1 cellular context compared by ENCODE assay signal in the genomic region with DNA sequence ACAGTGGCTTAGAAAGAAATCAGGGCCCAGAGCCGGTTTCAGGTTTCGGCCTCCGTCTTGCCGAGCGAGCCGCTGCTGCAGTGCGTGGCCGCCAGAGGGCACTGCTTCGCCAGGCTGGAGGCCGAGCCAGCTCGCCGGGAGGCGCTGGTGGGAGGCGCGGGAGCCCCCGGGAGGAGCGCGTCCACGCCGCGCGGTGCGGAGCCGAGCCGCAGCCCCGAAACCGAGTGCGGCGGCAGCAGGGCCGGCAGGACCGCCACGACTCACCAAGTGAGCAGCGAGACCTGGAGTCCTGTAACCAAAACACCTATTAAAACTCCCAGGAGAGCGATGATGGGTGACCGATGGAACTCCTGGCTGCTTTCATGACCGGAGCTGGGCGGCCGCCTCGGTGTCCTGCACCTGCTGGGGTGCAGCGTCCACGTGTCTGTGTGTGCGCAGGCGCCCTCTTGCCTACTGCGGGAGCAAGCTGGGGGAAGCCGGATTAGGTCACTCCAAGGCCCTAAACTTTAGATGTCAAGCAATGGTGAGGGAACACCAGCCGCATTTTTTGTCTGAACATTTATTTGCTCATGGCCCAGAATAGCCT.
TF ChIP-seq lines count a peak whose summit lies in the region.

No MANE protein-coding gene starts in this region.

TF ChIP-seq in GM12878, 131 proteins besides CTCF, POLR2A, EP300 and RAD21 (continued from another document and continues in another):
- TF ChIP-seq HDGF (IDR thresholded peaks at IDR 0.05), result no peak
- TF ChIP-seq GATAD2B (conservative IDR thresholded peaks at IDR 0.05; ENCODE audit: low read depth), result peak; percentile 67
- TF ChIP-seq BCLAF1 (IDR thresholded peaks at IDR 0.05), result 0 out of 2 replicates have a peak, but pooled peaks have one; percentile 23
- TF ChIP-seq ZSCAN29 (IDR thresholded peaks at IDR 0.05), result 0 out of 2 replicates have a peak, but pooled peaks have one; percentile 37
- TF ChIP-seq HDAC6 (IDR thresholded peaks at IDR 0.05; ENCODE audit: unreplicated experiment), result no peak
- peak; percentile 71 for TF ChIP-seq YY1 (IDR thresholded peaks at IDR 0.05; ENCODE audit: low read depth, low read length)
- no peak for TF ChIP-seq ZNF384 (IDR thresholded peaks at IDR 0.05; ENCODE audit: borderline replicate concordance, low read depth, low read length)
- no peak for TF ChIP-seq FOS (IDR thresholded peaks at IDR 0.05; ENCODE audit: borderline replicate concordance, extremely low read depth, insufficient read length)
- no peak for TF ChIP-seq SRF (IDR thresholded peaks at IDR 0.05; ENCODE audit: low read depth in 2 of 2, low read length in 2 of 2)
- TF ChIP-seq CBFB (IDR thresholded peaks at IDR 0.05; ENCODE audit: low read depth), result no peak
- no peak for TF ChIP-seq PRDM15 (CRISPR knock-in tag; IDR thresholded peaks at IDR 0.05)
- peak; percentile 55; the same call in 1 of the 2 replicates for TF ChIP-seq DPF2 (IDR thresholded peaks at IDR 0.05)
- no peak for TF ChIP-seq MXI1 (IDR thresholded peaks at IDR 0.05; ENCODE audit: low read depth, low read length)
- peak; percentile 26 for TF ChIP-seq MEF2B (IDR thresholded peaks at IDR 0.05; ENCODE audit: partially characterized antibody, poor library complexity, severe bottlenecking)
- no peak for TF ChIP-seq IKZF2 (IDR thresholded peaks at IDR 0.05)
- TF ChIP-seq RCOR1 (conservative IDR thresholded peaks at IDR 0.05; ENCODE audit: low read depth, low read length), result no peak
- no peak for TF ChIP-seq CHD2 (IDR thresholded peaks at IDR 0.05; ENCODE audit: borderline replicate concordance, low read depth, low read length)
- TF ChIP-seq ETV6 (conservative IDR thresholded peaks at IDR 0.05 in 1 of 2, IDR thresholded peaks at IDR 0.05 in 1 of 2; ENCODE audit: borderline replicate concordance in 1 of 2, low read depth in 1 of 2), result no peak
- TF ChIP-seq PBX3 (IDR thresholded peaks at IDR 0.05; ENCODE audit: insufficient replicate concordance, low read depth, low read length), result no peak
- no peak for TF ChIP-seq POLR2AphosphoS5 (IDR thresholded peaks at IDR 0.05; ENCODE audit: low read length)
- no peak for TF ChIP-seq ZBTB33 (IDR thresholded peaks at IDR 0.05)
- no peak for TF ChIP-seq CHD4 (IDR thresholded peaks at IDR 0.05)
- TF ChIP-seq, protein P1, sequence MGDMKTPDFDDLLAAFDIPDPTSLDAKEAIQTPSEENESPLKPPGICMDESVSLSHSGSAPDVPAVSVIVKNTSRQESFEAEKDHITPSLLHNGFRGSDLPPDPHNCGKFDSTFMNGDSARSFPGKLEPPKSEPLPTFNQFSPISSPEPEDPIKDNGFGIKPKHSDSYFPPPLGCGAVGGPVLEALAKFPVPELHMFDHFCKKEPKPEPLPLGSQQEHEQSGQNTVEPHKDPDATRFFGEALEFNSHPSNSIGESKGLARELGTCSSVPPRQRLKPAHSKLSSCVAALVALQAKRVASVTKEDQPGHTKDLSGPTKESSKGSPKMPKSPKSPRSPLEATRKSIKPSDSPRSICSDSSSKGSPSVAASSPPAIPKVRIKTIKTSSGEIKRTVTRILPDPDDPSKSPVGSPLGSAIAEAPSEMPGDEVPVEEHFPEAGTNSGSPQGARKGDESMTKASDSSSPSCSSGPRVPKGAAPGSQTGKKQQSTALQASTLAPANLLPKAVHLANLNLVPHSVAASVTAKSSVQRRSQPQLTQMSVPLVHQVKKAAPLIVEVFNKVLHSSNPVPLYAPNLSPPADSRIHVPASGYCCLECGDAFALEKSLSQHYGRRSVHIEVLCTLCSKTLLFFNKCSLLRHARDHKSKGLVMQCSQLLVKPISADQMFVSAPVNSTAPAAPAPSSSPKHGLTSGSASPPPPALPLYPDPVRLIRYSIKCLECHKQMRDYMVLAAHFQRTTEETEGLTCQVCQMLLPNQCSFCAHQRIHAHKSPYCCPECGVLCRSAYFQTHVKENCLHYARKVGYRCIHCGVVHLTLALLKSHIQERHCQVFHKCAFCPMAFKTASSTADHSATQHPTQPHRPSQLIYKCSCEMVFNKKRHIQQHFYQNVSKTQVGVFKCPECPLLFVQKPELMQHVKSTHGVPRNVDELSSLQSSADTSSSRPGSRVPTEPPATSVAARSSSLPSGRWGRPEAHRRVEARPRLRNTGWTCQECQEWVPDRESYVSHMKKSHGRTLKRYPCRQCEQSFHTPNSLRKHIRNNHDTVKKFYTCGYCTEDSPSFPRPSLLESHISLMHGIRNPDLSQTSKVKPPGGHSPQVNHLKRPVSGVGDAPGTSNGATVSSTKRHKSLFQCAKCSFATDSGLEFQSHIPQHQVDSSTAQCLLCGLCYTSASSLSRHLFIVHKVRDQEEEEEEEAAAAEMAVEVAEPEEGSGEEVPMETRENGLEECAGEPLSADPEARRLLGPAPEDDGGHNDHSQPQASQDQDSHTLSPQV (IDR thresholded peaks at IDR 0.05), result peak; percentile 68; the same call in 1 of the 2 replicates
- TF ChIP-seq ZNF24 (IDR thresholded peaks at IDR 0.05), result no peak
- peak; percentile 78; the same call in 1 of the 2 replicates for TF ChIP-seq SMARCA5 (IDR thresholded peaks at IDR 0.05)
- TF ChIP-seq JUNB (IDR thresholded peaks at IDR 0.05), result no peak
- TF ChIP-seq NRF1 (conservative IDR thresholded peaks at IDR 0.05; ENCODE audit: low read depth, low read length), result no peak
- peak in 1 of 2 experiments; percentile 30; a peak in 1 of 4 replicates for TF ChIP-seq BHLHE40 (IDR thresholded peaks at IDR 0.05; ENCODE audit: borderline replicate concordance in 1 of 2, low read depth in 2 of 2, low read length in 1 of 2)
- peak; percentile 69 for TF ChIP-seq IKZF1 (conservative IDR thresholded peaks at IDR 0.05)
- no peak for TF ChIP-seq IRF4 (IDR thresholded peaks at IDR 0.05; ENCODE audit: low read depth, low read length)
- TF ChIP-seq NR2F1 (conservative IDR thresholded peaks at IDR 0.05), result 0 out of 2 replicates have a peak, but pooled peaks have one; percentile 29
- TF ChIP-seq MYC (IDR thresholded peaks at IDR 0.05; ENCODE audit: insufficient read depth, insufficient read length, insufficient replicate concordance, low read length, severe bottlenecking), result no peak
- TF ChIP-seq, protein P2, sequence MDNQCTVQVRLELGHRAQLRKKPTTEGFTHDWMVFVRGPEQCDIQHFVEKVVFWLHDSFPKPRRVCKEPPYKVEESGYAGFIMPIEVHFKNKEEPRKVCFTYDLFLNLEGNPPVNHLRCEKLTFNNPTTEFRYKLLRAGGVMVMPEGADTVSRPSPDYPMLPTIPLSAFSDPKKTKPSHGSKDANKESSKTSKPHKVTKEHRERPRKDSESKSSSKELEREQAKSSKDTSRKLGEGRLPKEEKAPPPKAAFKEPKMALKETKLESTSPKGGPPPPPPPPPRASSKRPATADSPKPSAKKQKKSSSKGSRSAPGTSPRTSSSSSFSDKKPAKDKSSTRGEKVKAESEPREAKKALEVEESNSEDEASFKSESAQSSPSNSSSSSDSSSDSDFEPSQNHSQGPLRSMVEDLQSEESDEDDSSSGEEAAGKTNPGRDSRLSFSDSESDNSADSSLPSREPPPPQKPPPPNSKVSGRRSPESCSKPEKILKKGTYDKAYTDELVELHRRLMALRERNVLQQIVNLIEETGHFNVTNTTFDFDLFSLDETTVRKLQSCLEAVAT (IDR thresholded peaks at IDR 0.05), result no peak
- no peak for TF ChIP-seq POU2F2 (IDR thresholded peaks at IDR 0.05; ENCODE audit: borderline replicate concordance, low read depth, low read length)
- TF ChIP-seq, protein P3, sequence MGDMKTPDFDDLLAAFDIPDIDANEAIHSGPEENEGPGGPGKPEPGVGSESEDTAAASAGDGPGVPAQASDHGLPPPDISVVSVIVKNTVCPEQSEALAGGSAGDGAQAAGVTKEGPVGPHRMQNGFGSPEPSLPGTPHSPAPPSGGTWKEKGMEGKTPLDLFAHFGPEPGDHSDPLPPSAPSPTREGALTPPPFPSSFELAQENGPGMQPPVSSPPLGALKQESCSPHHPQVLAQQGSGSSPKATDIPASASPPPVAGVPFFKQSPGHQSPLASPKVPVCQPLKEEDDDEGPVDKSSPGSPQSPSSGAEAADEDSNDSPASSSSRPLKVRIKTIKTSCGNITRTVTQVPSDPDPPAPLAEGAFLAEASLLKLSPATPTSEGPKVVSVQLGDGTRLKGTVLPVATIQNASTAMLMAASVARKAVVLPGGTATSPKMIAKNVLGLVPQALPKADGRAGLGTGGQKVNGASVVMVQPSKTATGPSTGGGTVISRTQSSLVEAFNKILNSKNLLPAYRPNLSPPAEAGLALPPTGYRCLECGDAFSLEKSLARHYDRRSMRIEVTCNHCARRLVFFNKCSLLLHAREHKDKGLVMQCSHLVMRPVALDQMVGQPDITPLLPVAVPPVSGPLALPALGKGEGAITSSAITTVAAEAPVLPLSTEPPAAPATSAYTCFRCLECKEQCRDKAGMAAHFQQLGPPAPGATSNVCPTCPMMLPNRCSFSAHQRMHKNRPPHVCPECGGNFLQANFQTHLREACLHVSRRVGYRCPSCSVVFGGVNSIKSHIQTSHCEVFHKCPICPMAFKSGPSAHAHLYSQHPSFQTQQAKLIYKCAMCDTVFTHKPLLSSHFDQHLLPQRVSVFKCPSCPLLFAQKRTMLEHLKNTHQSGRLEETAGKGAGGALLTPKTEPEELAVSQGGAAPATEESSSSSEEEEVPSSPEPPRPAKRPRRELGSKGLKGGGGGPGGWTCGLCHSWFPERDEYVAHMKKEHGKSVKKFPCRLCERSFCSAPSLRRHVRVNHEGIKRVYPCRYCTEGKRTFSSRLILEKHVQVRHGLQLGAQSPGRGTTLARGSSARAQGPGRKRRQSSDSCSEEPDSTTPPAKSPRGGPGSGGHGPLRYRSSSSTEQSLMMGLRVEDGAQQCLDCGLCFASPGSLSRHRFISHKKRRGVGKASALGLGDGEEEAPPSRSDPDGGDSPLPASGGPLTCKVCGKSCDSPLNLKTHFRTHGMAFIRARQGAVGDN (IDR thresholded peaks at IDR 0.05), result no peak
